10 cellular contexts compared by ENCODE assay signal in genomic region chr2:233098615-233099014, GRCh38. TPM values are rescaled to one million over a fixed set of nuclear protein-coding genes. Genes with fewer than 3 reads are reported as not detected.
DNase-seq lines count a peak whose midpoint lies in the region; FAIRE-seq and TF ChIP-seq lines count a peak whose summit lies in the region.
"Had no signal": no experiment of that assay in that cellular context is flagged by ENCODE, and none has a peak within 500 bp of the region (broad histone marks: within the 10 kb centered on the region; RNA-seq: fewer than 3 reads in every experiment).

No MANE protein-coding gene starts in this region.

- H4K91ac ChIP-seq in H1 (replicated peaks; ENCODE audit: insufficient read length, low read length) (no peak overlapping the region), neuronal stem cell (ENCODE audit: low read depth, low read length, poor library complexity) (no peak overlapping the region)

- TF ChIP-seq CTCF in Caco-2 (IDR thresholded peaks at IDR 0.05; ENCODE audit: insufficient read depth in 1 of 2, low read depth in 1 of 2, low read length in 1 of 2, severe bottlenecking in 1 of 2, unreplicated experiment in 1 of 2), result peak; percentile 19 to 22
- peak; percentile 64 to 77 (median 65) for TF ChIP-seq CTCF in H1 (IDR thresholded peaks at IDR 0.05; ENCODE audit: control extremely low read depth in 1 of 3, insufficient read depth in 1 of 3, low read depth in 1 of 3, low read length in 3 of 3)

- no peak overlapping the region for H3K27ac Mint-ChIP-seq in Caco-2 (ENCODE audit: unreplicated experiment)

- no peak overlapping the region for H2BK15ac ChIP-seq in H1 (ENCODE audit: low read length)
- H2BK15ac ChIP-seq in neuronal stem cell (ENCODE audit: low read length), result peak overlapping the region; percentile 55

- H4K8ac ChIP-seq in H1 (ENCODE audit: extremely low read depth, insufficient read depth, low read length) (no peak overlapping the region), neuronal stem cell (ENCODE audit: low read depth, low read length) (peak overlapping the region; percentile 82)

- no peaks in the 10 kb centered on the region for H3K4me1 ChIP-seq in Caco-2
- no peaks in the 10 kb centered on the region for H3K4me1 ChIP-seq in H1 (replicated peaks in 1 of 4; ENCODE audit: control insufficient read depth in 3 of 4, insufficient read depth in 4 of 4, low read length in 3 of 4)
- H3K4me1 ChIP-seq in neuronal stem cell (ENCODE audit: control insufficient read depth in 2 of 2, insufficient read depth in 1 of 2, low read depth in 1 of 2, low read length in 2 of 2), result no peaks in the 10 kb centered on the region
- H3K4me1 ChIP-seq: testis had no signal

- H4K5ac ChIP-seq in H1 (ENCODE audit: insufficient read length, low read depth, low read length), result no peak overlapping the region

- H2AFZ ChIP-seq in H1 (ENCODE audit: low read length) (peak overlapping the region; percentile 62; the same call in 1 of the 2 replicates), neuronal stem cell (ENCODE audit: low read length) (peak overlapping the region; percentile 10)

- H3K18ac ChIP-seq in H1 (ENCODE audit: extremely low read depth, low read length) (no peak overlapping the region; the same call in 1 of the 2 replicates), neuronal stem cell (ENCODE audit: low read length) (peak overlapping the region; percentile 48)

- no peak overlapping the region for H2BK12ac ChIP-seq in H1 (ENCODE audit: low read depth, low read length)
- peak overlapping the region; percentile 63 for H2BK12ac ChIP-seq in neuronal stem cell (ENCODE audit: low read length)

- no peak for TF ChIP-seq EP300 in H1 (IDR thresholded peaks at IDR 0.05; ENCODE audit: borderline replicate concordance in 1 of 2, low read depth in 2 of 2, low read length in 2 of 2)

- H3K36me3 Mint-ChIP-seq in Caco-2 (ENCODE audit: insufficient read depth, unreplicated experiment), result no peaks in the 10 kb centered on the region

- H3K79me2 ChIP-seq in H1 (ENCODE audit: control insufficient read depth in 1 of 2, insufficient read depth in 2 of 2, low read length in 2 of 2), result no peaks in the 10 kb centered on the region

- no peaks in the 10 kb centered on the region for H3K9me3 ChIP-seq in Caco-2
- no peaks in the 10 kb centered on the region for H3K9me3 ChIP-seq in H1 (ENCODE audit: insufficient read depth in 2 of 2, low read depth in 1 of 2, low read length in 1 of 2)
- no peaks in the 10 kb centered on the region for H3K9me3 ChIP-seq in neuronal stem cell (replicated peaks in 1 of 2; ENCODE audit: control insufficient read depth in 2 of 2, insufficient read depth in 1 of 2, low read depth in 1 of 2, low read length in 2 of 2)
- H3K9me3 ChIP-seq: testis had no signal

- H3K9ac ChIP-seq in H1 (replicated peaks in 1 of 4; ENCODE audit: extremely low read depth in 1 of 4, low read depth in 3 of 4, low read length in 3 of 4), result no peak overlapping the region
- H3K9ac ChIP-seq in neuronal stem cell (ENCODE audit: low read depth, low read length, poor library complexity), result no peak overlapping the region

- H3K79me1 ChIP-seq in H1 (ENCODE audit: low read depth, low read length) (no peaks in the 10 kb centered on the region), neuronal stem cell (ENCODE audit: low read depth, low read length) (no peaks in the 10 kb centered on the region)

- H3K36me3 ChIP-seq in Caco-2 (ENCODE audit: control insufficient read depth, insufficient read depth, low read length) (no peaks in the 10 kb centered on the region), H1 (ENCODE audit: control insufficient read depth in 2 of 4, insufficient read depth in 4 of 4, low read length in 3 of 4) (no peaks in the 10 kb centered on the region), neuronal stem cell (replicated peaks in 1 of 2; ENCODE audit: control insufficient read depth in 2 of 2, insufficient read depth in 2 of 2, low read length in 2 of 2) (no peaks in the 10 kb centered on the region)

- no peaks in the 10 kb centered on the region for H3K23me2 ChIP-seq in H1 (ENCODE audit: low read depth, low read length)

- no peaks in the 10 kb centered on the region for H3K27me3 Mint-ChIP-seq in Caco-2 (ENCODE audit: insufficient read depth, unreplicated experiment)

- 75% methylated on average over 10 of the region's 10 CpGs; no CpG with 5 or more reads in 1 of the 2 experiments for WGBS in H1 (ENCODE audit: extremely low coverage in 1 of 2, insufficient coverage in 1 of 2, insufficient read length in 1 of 2, insufficient replicate concordance in 2 of 2, low coverage in 1 of 2, low lambda C conversion rate in 2 of 2, missing lambda C conversion rate in 1 of 2), 2 experiments
- WGBS in neuronal stem cell (ENCODE audit: extremely low coverage in 2 of 2, insufficient read length in 2 of 2, insufficient replicate concordance in 1 of 2), 2 donors, result no CpG with 5 or more reads among the region's 10 CpGs

- FAIRE-seq in H1 (lab: Jason Lieb, UNC), result no peak

- CTCF ChIA-PET in Caco-2 (lab: Charles Lee), result no interaction called here
- CTCF ChIA-PET in H1 (lab: Charles Lee; ENCODE audit: partially characterized antibody), result interaction anchor here (0.6 to 4.2 kb wide), 21 partner anchors 9 to 1829 kb away, joined by 3 to 33 read pairs (median 5); partner anchors contain the start of genes ATG16L1 and INPP5D

- intact Hi-C loops in Caco-2 (cut with micrococcal nuclease; ENCODE audit: unreplicated experiment), result no loop called here

- no peak overlapping the region for H3K4me3 Mint-ChIP-seq in Caco-2 (ENCODE audit: unreplicated experiment)

- H3K4ac ChIP-seq in H1 (replicated peaks; ENCODE audit: insufficient read length, low read depth, low read length) (no peak overlapping the region), neuronal stem cell (ENCODE audit: low read length) (no peak overlapping the region)

- no peaks in the 10 kb centered on the region for H3K4me1 Mint-ChIP-seq in Caco-2 (ENCODE audit: low read depth, unreplicated experiment)

- H2BK20ac ChIP-seq in H1 (ENCODE audit: low read length), result no peak overlapping the region

- no peak overlapping the region for H3K4me3 ChIP-seq in Caco-2 (ENCODE audit: low read depth, low read length)
- H3K4me3 ChIP-seq in H1 (ENCODE audit: extremely low read depth in 1 of 4, insufficient read depth in 2 of 4, low read depth in 3 of 4, low read length in 4 of 4), result no peak overlapping the region
- no peak overlapping the region for H3K4me3 ChIP-seq in neuronal stem cell (ENCODE audit: low read length in 2 of 2)
- H3K4me3 ChIP-seq: testis had no signal

- H3K23ac ChIP-seq in H1 (ENCODE audit: insufficient read length) (no peak overlapping the region), neuronal stem cell (ENCODE audit: low read depth, low read length, poor library complexity) (no peak overlapping the region)

- no peaks in the 10 kb centered on the region for H3K27me3 ChIP-seq in Caco-2 (replicated peaks; ENCODE audit: control insufficient read depth, insufficient read depth, low read length)
- H3K27me3 ChIP-seq in H1 (replicated peaks in 1 of 4; ENCODE audit: control insufficient read depth in 3 of 4, extremely low read depth in 1 of 4, insufficient read depth in 3 of 4, low read length in 3 of 4), result no peaks in the 10 kb centered on the region
- no peaks in the 10 kb centered on the region for H3K27me3 ChIP-seq in neuronal stem cell (ENCODE audit: control insufficient read depth in 3 of 3, insufficient read depth in 3 of 3, low read depth in 1 of 3, low read length in 3 of 3)
- H3K27me3 ChIP-seq: testis had no signal

- H3K27ac ChIP-seq in H1 (ENCODE audit: low read depth, low read length) (no peak overlapping the region), neuronal stem cell (replicated peaks; ENCODE audit: low read length) (no peak overlapping the region)
- H3K27ac ChIP-seq: testis, VCaP had no signal

- no peak overlapping the region for H3K4me2 ChIP-seq in H1 (ENCODE audit: insufficient read depth in 1 of 2, low read depth in 2 of 2, low read length in 2 of 2)
- no peak overlapping the region for H3K4me2 ChIP-seq in neuronal stem cell (ENCODE audit: insufficient read depth, low read length, poor library complexity, severe bottlenecking)

- BruUV-seq in Caco-2 (replicated peaks; lab: Mats Ljungman, UMichigan), result no TSS peak

- no peak overlapping the region for H2BK5ac ChIP-seq in H1 (ENCODE audit: low read depth, low read length)
- H2BK5ac ChIP-seq in neuronal stem cell (ENCODE audit: low read length), result no peak overlapping the region

- POLR2A ChIA-PET in Caco-2 (lab: Charles Lee) (no interaction called here), H1 (lab: Charles Lee; ENCODE audit: partially characterized antibody) (no interaction called here)

- TF ChIP-seq POLR2A in H1 (IDR thresholded peaks at IDR 0.05; ENCODE audit: control extremely low read depth in 1 of 2, low read depth in 2 of 2, low read length in 2 of 2), result no peak

- H2AK5ac ChIP-seq in H1 (ENCODE audit: low read depth, low read length), result no peak overlapping the region
- H2AK5ac ChIP-seq in neuronal stem cell (ENCODE audit: low read depth, low read length), result no peak overlapping the region

- H4K20me1 ChIP-seq in H1 (replicated peaks in 1 of 2; ENCODE audit: control insufficient read depth in 1 of 2, insufficient read depth in 2 of 2, low read length in 2 of 2), result no peaks in the 10 kb centered on the region

- H2BK120ac ChIP-seq in H1 (replicated peaks; ENCODE audit: low read depth, low read length) (no peak overlapping the region), neuronal stem cell (ENCODE audit: low read depth, low read length) (no peak overlapping the region)

- DNase-seq in Caco-2 (peak in 1 of 2 experiments; percentile 20), HuH-7.5 (ENCODE audit: low spot score) (peak; percentile 23), H1 (ENCODE audit: low read depth in 1 of 2, low spot score in 2 of 2) (peak in 1 of 2 experiments; percentile 80), neuronal stem cell (ENCODE audit: low spot score) (no peak), glomerular visceral epithelial cell (ENCODE audit: extremely low spot score) (no peak), germinal center (ENCODE audit: low spot score) (no peak), T-helper 1 cell (no peak)
- DNase-seq in activated effector memory CD4-positive, alpha-beta T cell treated with Interleukin-2 at 50 U/mL for 16 hours, result no peak
- DNase-seq: testis had no signal

- peak; percentile 42 to 66 for TF ChIP-seq RAD21 in H1 (IDR thresholded peaks at IDR 0.05 in 1 of 2, conservative IDR thresholded peaks at IDR 0.05 in 1 of 2; ENCODE audit: low read depth in 2 of 2, low read length in 2 of 2)

- no peak overlapping the region for H3K14ac ChIP-seq in H1 (ENCODE audit: insufficient read length)
- H3K14ac ChIP-seq in neuronal stem cell (ENCODE audit: low read length), result no peak overlapping the region

- H3K9me3 Mint-ChIP-seq in Caco-2 (ENCODE audit: unreplicated experiment), result no peaks in the 10 kb centered on the region

- no peak overlapping the region for H3K56ac ChIP-seq in H1 (replicated peaks; ENCODE audit: insufficient read length, low read depth, low read length)

RNA-seq across cellular contexts. Expression of gene INPP5D, which starts 38.5 kb away (rescaled TPM):
- not detected in 2 replicates for total RNA-seq in Caco-2 (2022)
- total RNA-seq in H1 (2021; fragmentation: NEBNext Ultra II Directional; extraction: Animal tissue kit (Norgen Biotek cat#: 25700)), result 7.1 and 8.6 TPM in 2 replicates
- 4.5 and 6.0 TPM in 2 replicates for polyA plus RNA-seq in H1 (2011; rRNA removed)
- 4.4 TPM for polyA plus RNA-seq in H1 (2011; cell fraction: cytosol; rRNA removed)
- polyA plus RNA-seq in H1 (2011; cell fraction: nucleus; rRNA removed), result 16.8 TPM
- 10.9 to 15.7 TPM (median 13.2 TPM) in 4 replicates for polyA plus RNA-seq in H1 (2012, experiment 1 of 2)
- polyA plus RNA-seq in H1 (2012, experiment 2 of 2), result 5.9 TPM
- polyA plus RNA-seq in H1 (2013, experiment 1 of 2), result 4.8 TPM
- polyA plus RNA-seq in H1 (2013, experiment 2 of 2), result 5.9 TPM
- 17.3 and 35.7 TPM in 2 replicates for polyA minus RNA-seq in H1 (2011; rRNA and poly(A)+ RNA removed)
- polyA minus RNA-seq in H1 (2011; cell fraction: cytosol; rRNA and poly(A)+ RNA removed), result 8.5 TPM
- polyA minus RNA-seq in H1 (2011; cell fraction: nucleus; rRNA and poly(A)+ RNA removed), result 17.7 TPM
- polyA plus RNA-seq in neuronal stem cell (2013, experiment 1 of 2), result 4.5 TPM
- polyA plus RNA-seq in neuronal stem cell (2013, experiment 2 of 2), result 4.4 TPM
